In genomic region chr10:77456414-77456813, GRCh38 we compare ENCODE assay signal across 15 cellular contexts.
DNase-seq lines count a peak whose midpoint lies in the region; ATAC-seq, FAIRE-seq and TF ChIP-seq lines count a peak whose summit lies in the region.
"Had no signal": no experiment of that assay in that cellular context is flagged by ENCODE, and none has a peak within 500 bp of the region (broad histone marks: within the 10 kb centered on the region; RNA-seq: fewer than 3 reads in every experiment).

No MANE protein-coding gene starts in this region.

- H3K79me2 ChIP-seq in Karpas-422 (ENCODE audit: low read length) (no peaks in the 10 kb centered on the region), H1 (ENCODE audit: control insufficient read depth in 1 of 2, insufficient read depth in 2 of 2, low read length in 2 of 2) (no peaks in the 10 kb centered on the region)

- ATAC-seq in GM19023 (IDR thresholded peaks at IDR 0.05; ENCODE audit: unreplicated experiment) (no peak), natural killer cell (no peak)

- H4K5ac ChIP-seq in H1 (ENCODE audit: insufficient read length, low read depth, low read length), result no peak overlapping the region

- H3K27me3 ChIP-seq in Karpas-422 (ENCODE audit: low read length) (no peaks in the 10 kb centered on the region), H1 (replicated peaks in 1 of 4; ENCODE audit: control insufficient read depth in 3 of 4, extremely low read depth in 1 of 4, insufficient read depth in 3 of 4, low read length in 3 of 4) (peaks cover 0 to 1% (median 0%) of the 10 kb centered on the region in 4 experiments; a peak in 1 of 7 replicates), endodermal cell (ENCODE audit: control insufficient read depth, insufficient read depth, low read length, poor library complexity, severe bottlenecking) (no peaks in the 10 kb centered on the region)
- H3K27me3 ChIP-seq: esophagus muscularis mucosa, sigmoid colon, thyroid gland had no signal

- H3K4me1 Mint-ChIP-seq in endodermal cell (peaks cover 23% of the 10 kb centered on the region), natural killer cell (no peaks in the 10 kb centered on the region)
- H3K4me1 Mint-ChIP-seq: central memory CD8-positive, alpha-beta T cell had no signal

- no peak overlapping the region for H4K91ac ChIP-seq in H1 (replicated peaks; ENCODE audit: insufficient read length, low read length)

- H3K4me3 ChIP-seq in AG04449 (ENCODE audit: low read depth, low read length) (no peak overlapping the region), Karpas-422 (ENCODE audit: low read length) (no peak overlapping the region), H1 (ENCODE audit: extremely low read depth in 1 of 4, insufficient read depth in 2 of 4, low read depth in 3 of 4, low read length in 4 of 4) (no peak overlapping the region), endodermal cell (ENCODE audit: low read length) (no peak overlapping the region)
- H3K4me3 ChIP-seq: esophagus muscularis mucosa, sigmoid colon, thyroid gland had no signal

- H3K9me2 ChIP-seq in Karpas-422 (replicated peaks; ENCODE audit: insufficient read depth, low read length), result no peaks in the 10 kb centered on the region

- H2BK5ac ChIP-seq in H1 (ENCODE audit: low read depth, low read length), result no peak overlapping the region

- no peak overlapping the region for H3K4ac ChIP-seq in H1 (replicated peaks; ENCODE audit: insufficient read length, low read depth, low read length)

- H3K56ac ChIP-seq in H1 (replicated peaks; ENCODE audit: insufficient read length, low read depth, low read length), result no peak overlapping the region

- no peaks in the 10 kb centered on the region for H3K36me3 Mint-ChIP-seq in endodermal cell (ENCODE audit: low read depth)
- no peaks in the 10 kb centered on the region for H3K36me3 Mint-ChIP-seq in natural killer cell

- no peak overlapping the region for H3K23ac ChIP-seq in H1 (ENCODE audit: insufficient read length)

- no peaks in the 10 kb centered on the region for H3K36me3 ChIP-seq in Karpas-422 (ENCODE audit: insufficient read depth, low read length)
- H3K36me3 ChIP-seq in H1 (ENCODE audit: control insufficient read depth in 2 of 4, insufficient read depth in 4 of 4, low read length in 3 of 4), result no peaks in the 10 kb centered on the region
- H3K36me3 ChIP-seq in endodermal cell (ENCODE audit: control insufficient read depth, insufficient read depth, low read length), result no peaks in the 10 kb centered on the region
- H3K36me3 ChIP-seq: esophagus muscularis mucosa, sigmoid colon, thyroid gland had no signal

- no peak for TF ChIP-seq RAD21 in H1 (IDR thresholded peaks at IDR 0.05 in 1 of 2, conservative IDR thresholded peaks at IDR 0.05 in 1 of 2; ENCODE audit: low read depth in 2 of 2, low read length in 2 of 2)

- CTCF ChIA-PET in AG04449 (lab: Yijun Ruan, JAX), result interaction anchor here (1.1 to 2.6 kb wide), 6 partner anchors 9 to 283 kb away, joined by 3 to 14 read pairs (median 4); no protein-coding TSS in a partner anchor
- CTCF ChIA-PET in H1 (lab: Charles Lee; ENCODE audit: partially characterized antibody), result interaction anchor here (1.0 to 3.1 kb wide), 5 partner anchors 9 to 145 kb away, joined by 3 to 12 read pairs (median 9); no protein-coding TSS in a partner anchor

- peak overlapping the region; percentile 82; the same call in 1 of the 2 replicates for H4K8ac ChIP-seq in H1 (ENCODE audit: extremely low read depth, insufficient read depth, low read length)

- H2AFZ ChIP-seq in Karpas-422 (ENCODE audit: low read length) (no peak overlapping the region), H1 (ENCODE audit: low read length) (no peak overlapping the region)

- no peak for FAIRE-seq in H1 (lab: Jason Lieb, UNC)

- no peak overlapping the region for H2BK12ac ChIP-seq in H1 (ENCODE audit: low read depth, low read length)

- H2AK5ac ChIP-seq in H1 (ENCODE audit: low read depth, low read length), result no peak overlapping the region

- H3K4me2 ChIP-seq in Karpas-422 (ENCODE audit: low read depth, low read length, poor library complexity, severe bottlenecking) (no peak overlapping the region), H1 (ENCODE audit: insufficient read depth in 1 of 2, low read depth in 2 of 2, low read length in 2 of 2) (no peak overlapping the region)

- TF ChIP-seq EP300 in H1 (IDR thresholded peaks at IDR 0.05; ENCODE audit: borderline replicate concordance in 1 of 2, low read depth in 2 of 2, low read length in 2 of 2), result no peak

- H2BK120ac ChIP-seq in H1 (replicated peaks; ENCODE audit: low read depth, low read length), result no peak overlapping the region

- no peaks in the 10 kb centered on the region for H3K9me3 ChIP-seq in Karpas-422 (ENCODE audit: low read length)
- H3K9me3 ChIP-seq in H1 (ENCODE audit: insufficient read depth in 2 of 2, low read depth in 1 of 2, low read length in 1 of 2), result no peaks in the 10 kb centered on the region
- no peaks in the 10 kb centered on the region for H3K9me3 ChIP-seq in endodermal cell (ENCODE audit: control insufficient read depth, low read length)
- H3K9me3 ChIP-seq: esophagus muscularis mucosa, sigmoid colon, thyroid gland had no signal

- H2BK15ac ChIP-seq in H1 (ENCODE audit: low read length), result no peak overlapping the region

- H3K9ac ChIP-seq in Karpas-422 (ENCODE audit: low read length) (no peak overlapping the region), H1 (replicated peaks in 1 of 4; ENCODE audit: extremely low read depth in 1 of 4, low read depth in 3 of 4, low read length in 3 of 4) (no peak overlapping the region), endodermal cell (ENCODE audit: extremely low read depth, low read length, poor library complexity, severe bottlenecking) (no peak overlapping the region)

- H3K9me3 Mint-ChIP-seq in endodermal cell, result no peaks in the 10 kb centered on the region
- no peaks in the 10 kb centered on the region for H3K9me3 Mint-ChIP-seq in natural killer cell
- H3K9me3 Mint-ChIP-seq: central memory CD8-positive, alpha-beta T cell had no signal

- H3K18ac ChIP-seq in H1 (ENCODE audit: extremely low read depth, low read length), result no peak overlapping the region

- DNase-seq in AG04449 (ENCODE audit: low read depth, low spot score) (no peak), Karpas-422 (peak; percentile 57), NCI-H69 (lab: John Stamatoyannopoulos, UW) (peak; percentile 94), H1 (ENCODE audit: low read depth in 1 of 2, low spot score in 2 of 2) (no peak), endodermal cell (no peak), natural killer cell (no peak), SIG-M5 treated with dmso at 0.1 percent for 504 hours (lab: John Stamatoyannopoulos, UW; ENCODE audit: unreplicated experiment) (no peak)
- DNase-seq: activated naive CD4-positive, alpha-beta T cell; NCI-H226; sigmoid colon; T-helper 1 cell; thyroid gland had no signal

- H3K4me1 ChIP-seq in Karpas-422 (ENCODE audit: low read length) (peaks cover 9% of the 10 kb centered on the region), H1 (replicated peaks in 1 of 4; ENCODE audit: control insufficient read depth in 3 of 4, insufficient read depth in 4 of 4, low read length in 3 of 4) (peaks cover 0 to 5% (median 2%) of the 10 kb centered on the region in 4 experiments; a peak in 3 of 7 replicates), endodermal cell (ENCODE audit: control insufficient read depth, insufficient read depth, low read length) (peaks cover 4% of the 10 kb centered on the region)
- H3K4me1 ChIP-seq: thyroid gland had no signal

- H4K20me1 ChIP-seq in Karpas-422 (ENCODE audit: insufficient read depth, low read depth, low read length) (peaks cover 15% of the 10 kb centered on the region; the same call in 1 of the 2 replicates), H1 (replicated peaks in 1 of 2; ENCODE audit: control insufficient read depth in 1 of 2, insufficient read depth in 2 of 2, low read length in 2 of 2) (no peaks in the 10 kb centered on the region)

- WGBS in H1 (ENCODE audit: extremely low coverage in 1 of 2, insufficient coverage in 1 of 2, insufficient read length in 1 of 2, insufficient replicate concordance in 2 of 2, low coverage in 1 of 2, low lambda C conversion rate in 2 of 2, missing lambda C conversion rate in 1 of 2), 2 experiments, result 98% methylated on average over 5 of the region's 5 CpGs; no CpG with 5 or more reads in 1 of the 2 experiments
- WGBS in endodermal cell (ENCODE audit: insufficient coverage in 1 of 2, insufficient read length in 1 of 2), 2 experiments, result 80 to 91% methylated on average over 1 to 5 of the region's 5 CpGs

- intact Hi-C loops in natural killer cell (cut with micrococcal nuclease), result no loop called here

- H3K27me3 Mint-ChIP-seq in endodermal cell (ENCODE audit: insufficient read depth), result peaks cover 2% of the 10 kb centered on the region
- H3K27me3 Mint-ChIP-seq in natural killer cell (ENCODE audit: low read depth in 2 of 2), result peaks cover 10 to 32% of the 10 kb centered on the region in 2 donors

- no peak overlapping the region for H2BK20ac ChIP-seq in H1 (ENCODE audit: low read length)

- POLR2A ChIA-PET in AG04449 (lab: Yijun Ruan, JAX) (no interaction called here), H1 (lab: Charles Lee; ENCODE audit: partially characterized antibody) (no interaction called here)

- TF ChIP-seq CTCF in AG04449 (IDR thresholded peaks at IDR 0.05; ENCODE audit: insufficient read depth, low read length, missing control alignments) (peak; percentile 2), H1 (IDR thresholded peaks at IDR 0.05; ENCODE audit: control extremely low read depth in 1 of 3, insufficient read depth in 1 of 3, low read depth in 1 of 3, low read length in 3 of 3) (no peak), endodermal cell (conservative IDR thresholded peaks at IDR 0.05) (no peak), natural killer cell (IDR thresholded peaks at IDR 0.05) (no peak)

- no peak overlapping the region for H3K27ac ChIP-seq in Karpas-422 (ENCODE audit: low read length)
- no peak overlapping the region for H3K27ac ChIP-seq in H1 (ENCODE audit: low read depth, low read length)
- no peak overlapping the region for H3K27ac ChIP-seq in endodermal cell (ENCODE audit: low read depth, low read length)
- H3K27ac ChIP-seq: esophagus muscularis mucosa, sigmoid colon, thyroid gland had no signal

- H3K23me2 ChIP-seq in H1 (ENCODE audit: low read depth, low read length), result no peaks in the 10 kb centered on the region; the same call in 1 of the 2 replicates

- no peak for TF ChIP-seq POLR2A in H1 (IDR thresholded peaks at IDR 0.05; ENCODE audit: control extremely low read depth in 1 of 2, low read depth in 2 of 2, low read length in 2 of 2)

- H3K4me3 Mint-ChIP-seq in endodermal cell, result no peak overlapping the region
- no peak overlapping the region for H3K4me3 Mint-ChIP-seq in natural killer cell
- H3K4me3 Mint-ChIP-seq: central memory CD8-positive, alpha-beta T cell had no signal

- H3K14ac ChIP-seq in H1 (ENCODE audit: insufficient read length), result no peak overlapping the region

- no peak overlapping the region for H3K27ac Mint-ChIP-seq in endodermal cell
- no peak overlapping the region for H3K27ac Mint-ChIP-seq in natural killer cell

- H3K79me1 ChIP-seq in H1 (ENCODE audit: low read depth, low read length), result no peaks in the 10 kb centered on the region

TF ChIP-seq in H1, 55 proteins besides CTCF, POLR2A, EP300 and RAD21 (continues in another document):
- TF ChIP-seq TEAD4 (IDR thresholded peaks at IDR 0.05; ENCODE audit: low read depth, low read length), result no peak
- no peak for TF ChIP-seq FOSL1 (IDR thresholded peaks at IDR 0.05; ENCODE audit: insufficient read depth, low read depth, low read length)

Comparison
In these comparisons a context has a peak if more than half of its experiments do, and no peak if none do; other contexts are left out.
1. DNase-seq: peak in Karpas-422 (single experiment) and NCI-H69 (single experiment); none in AG04449 (single experiment), H1 (0 of 2), endodermal cell (single experiment), natural killer cell (single experiment) and SIG-M5 treated with dmso at 0.1 percent for 504 hours (single experiment).